In genomic region chr1:224696891-224697765, GRCh38 we compare ENCODE assay signal across 13 cellular contexts.
DNase-seq lines count a peak whose midpoint lies in the region; ATAC-seq, FAIRE-seq and TF ChIP-seq lines count a peak whose summit lies in the region.
"Had no signal": no experiment of that assay in that cellular context is flagged by ENCODE, and none has a peak within 500 bp of the region (broad histone marks: within the 10 kb centered on the region; RNA-seq: fewer than 3 reads in every experiment).

No MANE protein-coding gene starts in this region.

- no peaks in the 10 kb centered on the region for H3K9me3 ChIP-seq in MG63
- no peaks in the 10 kb centered on the region for H3K9me3 ChIP-seq in K562 (replicated peaks; ENCODE audit: control insufficient read depth, insufficient read depth, low read depth, low read length)
- H3K9me3 ChIP-seq in mesenchymal stem cell (ENCODE audit: control insufficient read depth, low read length) = no peaks in the 10 kb centered on the region
- H3K9me3 ChIP-seq: stomach had no signal

- no peak for TF ChIP-seq POLR2A in K562 (conservative IDR thresholded peaks at IDR 0.05)

- no peak for FAIRE-seq in K562 (lab: Jason Lieb, UNC)
- FAIRE-seq: keratinocyte had no signal

- H3K27me3 ChIP-seq in MG63 (no peaks in the 10 kb centered on the region), K562 (ENCODE audit: control insufficient read depth in 2 of 2, insufficient read depth in 2 of 2, low read length in 2 of 2) (peaks cover 26 to 37% of the 10 kb centered on the region in 2 experiments), mesenchymal stem cell (ENCODE audit: control insufficient read depth in 1 of 2, insufficient read depth in 1 of 2, low read length in 2 of 2) (no peaks in the 10 kb centered on the region), H7 (ENCODE audit: control insufficient read depth, insufficient read depth, low read length) (no peaks in the 10 kb centered on the region)
- H3K27me3 ChIP-seq: stomach had no signal

- TF ChIP-seq EP300 in K562 (IDR thresholded peaks at IDR 0.05; ENCODE audit: low read length) = no peak

- H3K4me1 ChIP-seq in K562 (replicated peaks in 1 of 2; ENCODE audit: control insufficient read depth in 2 of 2, insufficient read depth in 2 of 2, low read length in 2 of 2) = no peaks in the 10 kb centered on the region
- H3K4me1 ChIP-seq in mesenchymal stem cell (ENCODE audit: control insufficient read depth, insufficient read depth, low read depth, low read length) = peaks cover 2% of the 10 kb centered on the region
- H3K4me1 ChIP-seq: stomach had no signal

- no peak overlapping the region for H2BK120ac ChIP-seq in mesenchymal stem cell (ENCODE audit: low read depth, low read length)

- H3K9me1 ChIP-seq in K562 (ENCODE audit: control insufficient read depth, insufficient read depth, low read length) = no peaks in the 10 kb centered on the region

- no peaks in the 10 kb centered on the region for H3K4me1 Mint-ChIP-seq in stimulated activated effector memory CD8-positive, alpha-beta T cell treated with anti-CD3 and anti-CD28 coated beads, Interleukin-12 subunit alpha, Interleukin-12 subunit beta, amount 100 ng/mL, for 72 hours

- in situ Hi-C loops in K562 (cut with MboI) = no loop called here

- H3K27ac ChIP-seq in K562 (ENCODE audit: extremely low read depth, low read depth, low read length) = no peak overlapping the region
- no peak overlapping the region for H3K27ac ChIP-seq in mesenchymal stem cell (ENCODE audit: low read length, poor library complexity, severe bottlenecking)
- H3K27ac ChIP-seq: stomach had no signal

- no peaks in the 10 kb centered on the region for H3K9me3 Mint-ChIP-seq in stimulated activated effector memory CD8-positive, alpha-beta T cell treated with anti-CD3 and anti-CD28 coated beads, Interleukin-12 subunit alpha, Interleukin-12 subunit beta, amount 100 ng/mL, for 72 hours

- no peak overlapping the region for H2AK5ac ChIP-seq in mesenchymal stem cell (ENCODE audit: low read length, severe bottlenecking)

- H3K36me3 Mint-ChIP-seq in stimulated activated effector memory CD8-positive, alpha-beta T cell treated with anti-CD3 and anti-CD28 coated beads, Interleukin-12 subunit alpha, Interleukin-12 subunit beta, amount 100 ng/mL, for 72 hours = no peaks in the 10 kb centered on the region

- H4K8ac ChIP-seq in mesenchymal stem cell (ENCODE audit: low read length) = no peak overlapping the region

- H3K4me3 ChIP-seq in MG63 (no peak overlapping the region), K562 (no peak overlapping the region), mesenchymal stem cell (ENCODE audit: insufficient read depth in 1 of 2, low read depth in 1 of 2, low read length in 2 of 2) (no peak overlapping the region), H7 (ENCODE audit: insufficient read depth, low read depth, low read length) (no peak overlapping the region)
- H3K4me3 ChIP-seq: stomach had no signal

- peak; percentile 72 for DNase-seq in Daoy (ENCODE audit: low read depth)
- DNase-seq in MG63 = peak; percentile 50
- no peak for DNase-seq in K562 (ENCODE audit: extremely low read depth in 1 of 4, low spot score in 3 of 4)
- peak; percentile 59 for DNase-seq in mesenchymal stem cell
- no peak for DNase-seq in activated naive CD4-positive, alpha-beta T cell (lab: John Stamatoyannopoulos, UW)
- DNase-seq in stimulated activated effector memory CD8-positive, alpha-beta T cell treated with anti-CD3 and anti-CD28 coated beads, Interleukin-12 subunit alpha, Interleukin-12 subunit beta, amount 100 ng/mL, for 72 hours (ENCODE audit: low spot score in 2 of 2) = no peak
- DNase-seq in H7 = no peak
- no peak for DNase-seq in NCI-H2171 (lab: John Stamatoyannopoulos, UW)
- DNase-seq: erythroblast; stimulated activated CD4-positive, alpha-beta T cell treated with anti-CD3 and anti-CD28 coated beads, Interleukin-1b, Interleukin-23, amount 100 ng/mL, for 48 hours; stomach; T1000 had no signal

- H3K14ac ChIP-seq in mesenchymal stem cell (ENCODE audit: low read length in 2 of 2) = no peak overlapping the region

- CTCF ChIA-PET in K562 (lab: Yijun Ruan, JAX; ENCODE audit: low intra/inter-chr PET ratio) = no interaction called here

- POLR2A ChIA-PET in K562 (lab: Yijun Ruan, JAX) = no interaction called here

- no peak overlapping the region for H2BK5ac ChIP-seq in mesenchymal stem cell (ENCODE audit: low read depth, low read length, poor library complexity, severe bottlenecking)

- intact Hi-C loops in K562 (cut with micrococcal nuclease) = no loop called here

- WGBS in K562 (ENCODE audit: insufficient coverage, low coverage, missing lambda C conversion rate) = 4% methylated on average over 14 of the region's 14 CpGs
- 79% methylated on average over 14 of the region's 14 CpGs for WGBS in mesenchymal stem cell

- no peak overlapping the region for H3K4me2 ChIP-seq in K562 (ENCODE audit: insufficient read depth, low read length)
- no peak overlapping the region for H3K4me2 ChIP-seq in mesenchymal stem cell (ENCODE audit: low read length, poor library complexity, severe bottlenecking)

- no peak overlapping the region for H2BK15ac ChIP-seq in mesenchymal stem cell (ENCODE audit: low read depth, poor library complexity, severe bottlenecking)

- peak overlapping the region in 1 of 2 experiments; percentile 45 for H3K18ac ChIP-seq in mesenchymal stem cell (ENCODE audit: low read depth in 1 of 2, low read length in 2 of 2)

- no peak overlapping the region for H3K27ac Mint-ChIP-seq in stimulated activated effector memory CD8-positive, alpha-beta T cell treated with anti-CD3 and anti-CD28 coated beads, Interleukin-12 subunit alpha, Interleukin-12 subunit beta, amount 100 ng/mL, for 72 hours

- H2AFZ ChIP-seq in K562 (ENCODE audit: low read depth, low read length) (no peak overlapping the region), mesenchymal stem cell (ENCODE audit: low read depth, low read length) (no peak overlapping the region)

- no peak for ATAC-seq in K562
- no peak for ATAC-seq in stimulated activated effector memory CD8-positive, alpha-beta T cell treated with anti-CD3 and anti-CD28 coated beads, Interleukin-12 subunit alpha, Interleukin-12 subunit beta, amount 100 ng/mL, for 72 hours

- H4K91ac ChIP-seq in mesenchymal stem cell (ENCODE audit: low read length) = no peak overlapping the region

- no peak overlapping the region for H3K4me3 Mint-ChIP-seq in stimulated activated effector memory CD8-positive, alpha-beta T cell treated with anti-CD3 and anti-CD28 coated beads, Interleukin-12 subunit alpha, Interleukin-12 subunit beta, amount 100 ng/mL, for 72 hours

- H4K20me1 ChIP-seq in K562 (replicated peaks; ENCODE audit: control insufficient read depth, insufficient read depth, low read length) = 0 out of 2 replicates have a peak, but pooled peaks cover 4% of the 10 kb centered on the region

- H3K79me1 ChIP-seq in mesenchymal stem cell (replicated peaks; ENCODE audit: low read length, poor library complexity, severe bottlenecking) = peaks cover 19% of the 10 kb centered on the region

- H3K9ac ChIP-seq in K562 (ENCODE audit: insufficient read depth in 1 of 2, low read depth in 2 of 2, low read length in 2 of 2) = no peak overlapping the region
- H3K9ac ChIP-seq in mesenchymal stem cell (ENCODE audit: low read length) = peak overlapping the region; percentile 2

- H2BK12ac ChIP-seq in mesenchymal stem cell (ENCODE audit: low read length in 2 of 2) = no peak overlapping the region

- H3K4ac ChIP-seq in mesenchymal stem cell (ENCODE audit: low read depth in 1 of 2, low read length in 2 of 2) = no peak overlapping the region

- no peaks in the 10 kb centered on the region for H3K79me2 ChIP-seq in K562 (ENCODE audit: control insufficient read depth, insufficient read depth, low read length)

- H3K36me3 ChIP-seq in MG63 (no peaks in the 10 kb centered on the region), K562 (ENCODE audit: control insufficient read depth, insufficient read depth, low read length) (no peaks in the 10 kb centered on the region), mesenchymal stem cell (ENCODE audit: control insufficient read depth in 1 of 2, insufficient read depth in 2 of 2, low read depth in 1 of 2, low read length in 2 of 2) (peaks cover 0 to 88% of the 10 kb centered on the region in 2 experiments), H7 (replicated peaks; ENCODE audit: control insufficient read depth, insufficient read depth, low read length) (no peaks in the 10 kb centered on the region)
- H3K36me3 ChIP-seq: stomach had no signal

- H3K23ac ChIP-seq in mesenchymal stem cell (ENCODE audit: low read length in 2 of 2) = no peak overlapping the region

- no TSS peak for BruUV-seq in K562 (replicated peaks; lab: Mats Ljungman, UMichigan)

- TF ChIP-seq RAD21 in K562 (CRISPR knock-in tag; conservative IDR thresholded peaks at IDR 0.05 in 1 of 2, IDR thresholded peaks at IDR 0.05 in 1 of 2) = no peak

- no peak for TF ChIP-seq CTCF in K562 (IDR thresholded peaks at IDR 0.05 in 2 of 3, conservative IDR thresholded peaks at IDR 0.05 in 1 of 3; ENCODE audit: insufficient read depth in 2 of 3, low read depth in 1 of 3, low read length in 3 of 3)

TF ChIP-seq in K562, 482 proteins besides CTCF, POLR2A, EP300 and RAD21 (continues in another document):
- TF ChIP-seq TEAD4 (IDR thresholded peaks at IDR 0.05; ENCODE audit: low read length) (no peak), TEAD4 (CRISPR knock-in tag; IDR thresholded peaks at IDR 0.05; ENCODE audit: borderline replicate concordance) (no peak), TBL1XR1 (IDR thresholded peaks at IDR 0.05; ENCODE audit: low read length in 2 of 2) (no peak), E2F5 (CRISPR knock-in tag; IDR thresholded peaks at IDR 0.05) (no peak), KLF13 (tag; IDR thresholded peaks at IDR 0.05; ENCODE audit: borderline replicate concordance, low read depth) (no peak), NFIC (IDR thresholded peaks at IDR 0.05) (no peak), RBM17 (IDR thresholded peaks at IDR 0.05; ENCODE audit: borderline replicate concordance, low read depth, low read length) (no peak), EHMT2 (IDR thresholded peaks at IDR 0.05) (no peak), LCOR (CRISPR knock-in tag; IDR thresholded peaks at IDR 0.05) (no peak), GTF2B (IDR thresholded peaks at IDR 0.05; ENCODE audit: extremely low read depth, insufficient read length) (no peak)

Comparison
In these comparisons a context has a peak if more than half of its experiments do, and no peak if none do; other contexts are left out.
1. DNase-seq: peak in Daoy (single experiment), MG63 (single experiment) and mesenchymal stem cell (single experiment); none in K562 (0 of 4), activated naive CD4-positive, alpha-beta T cell (0 of 4), stimulated activated effector memory CD8-positive, alpha-beta T cell treated with anti-CD3 and anti-CD28 coated beads, Interleukin-12 subunit alpha, Interleukin-12 subunit beta, amount 100 ng/mL, for 72 hours (0 of 2), H7 (single experiment) and NCI-H2171 (single experiment).